Comparison of ENCODE assay signal across 14 cellular contexts in the genomic region with DNA sequence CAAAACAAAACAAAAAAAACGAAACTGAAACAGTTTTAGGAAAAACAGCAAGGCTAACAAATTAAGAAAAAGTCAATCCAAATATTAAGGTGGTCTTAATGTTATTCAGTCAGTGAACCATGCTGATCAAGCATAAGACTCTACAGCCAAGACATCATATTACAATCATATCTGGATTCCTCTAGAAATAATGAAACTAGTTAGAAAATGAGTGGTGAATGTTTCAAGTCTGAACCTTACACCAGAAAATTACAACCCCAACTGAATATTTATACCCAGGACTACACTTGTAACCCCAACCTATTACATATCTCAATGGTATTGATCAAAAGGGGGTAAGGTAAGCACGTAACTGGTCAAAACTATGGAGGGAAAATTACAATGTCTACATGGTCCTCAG. TPM values are rescaled to one million over a fixed set of nuclear protein-coding genes. Genes with fewer than 3 reads are reported as not detected.
DNase-seq lines count a peak whose midpoint lies in the region; ATAC-seq and TF ChIP-seq lines count a peak whose summit lies in the region.
"Had no signal": no experiment of that assay in that cellular context is flagged by ENCODE, and none has a peak within 500 bp of the region (broad histone marks: within the 10 kb centered on the region; RNA-seq: fewer than 3 reads in every experiment).

No MANE protein-coding gene starts in this region.

- no peaks in the 10 kb centered on the region for H3K27me3 Mint-ChIP-seq in activated T-cell treated with anti-CD3 and anti-CD28 coated beads, Interleukin-2, amount 50 U/mL, for 4 hours (ENCODE audit: low read depth)
- H3K27me3 Mint-ChIP-seq: type B pancreatic cell had no signal

- no peaks in the 10 kb centered on the region for H3K9me3 Mint-ChIP-seq in activated T-cell treated with anti-CD3 and anti-CD28 coated beads, Interleukin-2, amount 50 U/mL, for 4 hours
- H3K9me3 Mint-ChIP-seq: type B pancreatic cell had no signal

- no peaks in the 10 kb centered on the region for H3K4me1 ChIP-seq in psoas muscle

- no peak overlapping the region for H3K4me3 Mint-ChIP-seq in activated T-cell treated with anti-CD3 and anti-CD28 coated beads, Interleukin-2, amount 50 U/mL, for 4 hours
- H3K4me3 Mint-ChIP-seq: type B pancreatic cell had no signal

- no peaks in the 10 kb centered on the region for H3K27me3 ChIP-seq in psoas muscle (ENCODE audit: insufficient read depth in 3 of 3, low read length in 2 of 3)

- no peaks in the 10 kb centered on the region for H3K9me3 ChIP-seq in psoas muscle

- TF ChIP-seq CTCF in psoas muscle (IDR thresholded peaks at IDR 0.05): no peak

- peaks cover 46% of the 10 kb centered on the region for H3K4me1 Mint-ChIP-seq in activated T-cell treated with anti-CD3 and anti-CD28 coated beads, Interleukin-2, amount 50 U/mL, for 4 hours (ENCODE audit: low read depth)

- intact Hi-C loops in psoas muscle (cut with DNase I): no loop called here

- peaks cover 47% of the 10 kb centered on the region for H3K36me3 Mint-ChIP-seq in activated T-cell treated with anti-CD3 and anti-CD28 coated beads, Interleukin-2, amount 50 U/mL, for 4 hours (ENCODE audit: insufficient read depth)

- 74 to 79% (median 76%) methylated on average over 2 of the region's 2 CpGs for WGBS in psoas muscle, 3 donors

- no peak for DNase-seq in activated T-cell treated with anti-CD3 and anti-CD28 coated beads, Interleukin-2, amount 50 U/mL, for 4 hours
- no peak for DNase-seq in activated T-cell treated with anti-CD3 and anti-CD28 coated beads, Interleukin-2, amount 50 U/mL, for 48 hours
- DNase-seq in caudate nucleus (lab: John Stamatoyannopoulos, UW) (no peak), psoas muscle (no peak), ecto neural progenitor cell (ENCODE audit: low spot score) (no peak), NCI-H2081 treated with DMSO at 0.1 percent for 48 hours (lab: John Stamatoyannopoulos, UW) (no peak)
- DNase-seq: activated CD4-positive, alpha-beta T cell treated with anti-CD3 and anti-CD28 coated beads for 48 hours; Calu3; erythroblast; NCI-H226; PC-3 had no signal

- peak; percentile 46 to 75 for ATAC-seq in activated T-cell treated with anti-CD3 and anti-CD28 coated beads, Interleukin-2, amount 50 U/mL, for 4 hours
- ATAC-seq in HG02852 (IDR thresholded peaks at IDR 0.05; ENCODE audit: unreplicated experiment) (peak; percentile 50), psoas muscle (no peak), HG02571 (IDR thresholded peaks at IDR 0.05; ENCODE audit: unreplicated experiment) (no peak)
- ATAC-seq: PC-3 had no signal

- peak overlapping the region; percentile 34 for H3K27ac ChIP-seq in caudate nucleus (ENCODE audit: low read depth, low read length)
- no peak overlapping the region for H3K27ac ChIP-seq in psoas muscle

- H3K4me3 ChIP-seq in psoas muscle: peak overlapping the region; percentile 33

- peaks cover 0 to 79% of the 10 kb centered on the region in 2 donors for H3K36me3 ChIP-seq in psoas muscle (ENCODE audit: insufficient read depth in 1 of 2, low read depth in 1 of 2)

RNA-seq across cellular contexts. Expression of a gene that starts 48.8 kb away (rescaled TPM):
- total RNA-seq in activated T-cell treated with anti-CD3 and anti-CD28 coated beads, Interleukin-2, amount 50 U/mL, for 4 hours: 10 to 100 TPM; 42.1 to 52.8 (median 47.6) TPM
- 100 to 1,000 TPM; 156 to 263 (median 208) TPM for total RNA-seq in psoas muscle
- 100 to 1,000 TPM; 141 to 246 (median 162) TPM for polyA plus RNA-seq in psoas muscle

RNA-seq across cellular contexts. Expression of a gene that starts 52.2 kb away (rescaled TPM):
- total RNA-seq in activated T-cell treated with anti-CD3 and anti-CD28 coated beads, Interleukin-2, amount 50 U/mL, for 4 hours: 10 to 100 TPM; 23.2 to 24.7 (median 24.4) TPM
- 1 to 10 TPM; 5.1 to 6.9 (median 6.5) TPM for total RNA-seq in psoas muscle
- 1 to 10 TPM; 2.0 to 4.8 (median 3.8) TPM for polyA plus RNA-seq in psoas muscle

RNA-seq across cellular contexts. Expression of a gene that starts 52.7 kb away (rescaled TPM):
- total RNA-seq in activated T-cell treated with anti-CD3 and anti-CD28 coated beads, Interleukin-2, amount 50 U/mL, for 4 hours: 10 to 100 TPM; 21.0 to 26.8 (median 23.5) TPM
- total RNA-seq in psoas muscle: 10 to 100 TPM; 14.9 to 22.7 (median 17.2) TPM
- polyA plus RNA-seq in psoas muscle: 1 to 10 TPM; 5.6 to 8.3 (median 7.0) TPM

Comparison
In these comparisons a context has a peak if more than half of its experiments do, and no peak if none do; other contexts are left out.
1. ATAC-seq: peak in activated T-cell treated with anti-CD3 and anti-CD28 coated beads, Interleukin-2, amount 50 U/mL, for 4 hours (2 of 2) and HG02852 (single experiment); none in psoas muscle (0 of 4) and HG02571 (single experiment).